ENCODE assay signal across 28 cellular contexts in genomic region chr21:42362198-42362597, GRCh38. TPM values are rescaled to one million over a fixed set of nuclear protein-coding genes. Genes with fewer than 3 reads are reported as not detected.
"Had no signal": no experiment of that assay in that cellular context is flagged by ENCODE, and none has a peak within 500 bp of the region (broad histone marks: within the 10 kb centered on the region; RNA-seq: fewer than 3 reads in every experiment).

No MANE protein-coding gene starts in this region.

- H3K27ac ChIP-seq: epithelial cell of prostate, esophagus muscularis mucosa, gastroesophageal sphincter, neutrophil, spleen, testis, transverse colon had no signal

- H3K79me2 ChIP-seq: hepatocyte had no signal

- H3K9me3 ChIP-seq: neutrophil, testis, transverse colon had no signal

- H3K9me3 Mint-ChIP-seq: dendritic cell treated with granulocyte-macrophage colony-stimulating factor and Interleukin-4, amounts not matched to agents 40 ng/mL and 50 ng/mL, for 4 days; effector memory CD8-positive, alpha-beta T cell; natural killer cell treated with Interleukin-12 subunit alpha and Interleukin-12 subunit beta and Interleukin-15 and Interleukin-18, amount 100 ng/mL, for 72 hours; stimulated activated naive B cell treated with anti-CD40 and anti-IgM and Interleukin-4, amounts not matched to agents 10 μg/mL and 1 μg/mL and 100 μg/mL, for 72 hours; stimulated activated naive CD8-positive, alpha-beta T cell treated with anti-CD3 and anti-CD28 coated beads, Interleukin-15, amount 100 ng/mL, for 72 hours had no signal

- H3K27ac Mint-ChIP-seq: dendritic cell treated with granulocyte-macrophage colony-stimulating factor and Interleukin-4, amounts not matched to agents 40 ng/mL and 50 ng/mL, for 4 days; effector memory CD8-positive, alpha-beta T cell; natural killer cell treated with Interleukin-12 subunit alpha and Interleukin-12 subunit beta and Interleukin-15 and Interleukin-18, amount 100 ng/mL, for 72 hours; stimulated activated naive B cell treated with anti-CD40 and anti-IgM and Interleukin-4, amounts not matched to agents 10 μg/mL and 1 μg/mL and 100 μg/mL, for 72 hours had no signal

- DNase-seq: effector memory CD8-positive, alpha-beta T cell; left cardiac atrium; left ventricle myocardium superior; mesenchymal stem cell; midbrain; stimulated activated CD4-positive, alpha-beta T cell treated with anti-CD3 and anti-CD28 coated beads, Interleukin-2, amount 100 ng/mL, for 24 hours; stimulated activated CD4-positive, alpha-beta T cell treated with anti-CD3 and anti-CD28 coated beads, Interleukin-4, amount 100 ng/mL, for 4 hours; stimulated activated naive B cell treated with anti-CD40 and anti-IgM and Interleukin-4, amounts not matched to agents 10 μg/mL and 1 μg/mL and 100 μg/mL, for 72 hours; stimulated activated naive CD8-positive, alpha-beta T cell treated with anti-CD3 and anti-CD28 coated beads, Interleukin-15, amount 100 ng/mL, for 72 hours; testis; transverse colon had no signal

- H2AFZ ChIP-seq: hepatocyte had no signal

- H3K4me3 ChIP-seq: esophagus muscularis mucosa, gastroesophageal sphincter, hepatocyte, lung, spleen, testis, transverse colon had no signal

- H3K27me3 ChIP-seq: hepatocyte, testis had no signal

- H3K36me3 Mint-ChIP-seq: natural killer cell treated with Interleukin-12 subunit alpha and Interleukin-12 subunit beta and Interleukin-15 and Interleukin-18, amount 100 ng/mL, for 72 hours; stimulated activated naive B cell treated with anti-CD40 and anti-IgM and Interleukin-4, amounts not matched to agents 10 μg/mL and 1 μg/mL and 100 μg/mL, for 72 hours had no signal

- H3K36me3 ChIP-seq: esophagus muscularis mucosa, gastroesophageal sphincter, neutrophil, spleen, transverse colon had no signal

- H3K4me1 ChIP-seq: esophagus muscularis mucosa, gastroesophageal sphincter, spleen, testis had no signal

- H3K4me3 Mint-ChIP-seq: dendritic cell treated with granulocyte-macrophage colony-stimulating factor and Interleukin-4, amounts not matched to agents 40 ng/mL and 50 ng/mL, for 4 days; effector memory CD8-positive, alpha-beta T cell; natural killer cell treated with Interleukin-12 subunit alpha and Interleukin-12 subunit beta and Interleukin-15 and Interleukin-18, amount 100 ng/mL, for 72 hours; stimulated activated naive B cell treated with anti-CD40 and anti-IgM and Interleukin-4, amounts not matched to agents 10 μg/mL and 1 μg/mL and 100 μg/mL, for 72 hours; stimulated activated naive CD8-positive, alpha-beta T cell treated with anti-CD3 and anti-CD28 coated beads, Interleukin-15, amount 100 ng/mL, for 72 hours had no signal

- ATAC-seq: effector memory CD8-positive, alpha-beta T cell; gastroesophageal sphincter; left cardiac atrium; left ventricle myocardium superior; natural killer cell treated with Interleukin-12 subunit alpha and Interleukin-12 subunit beta and Interleukin-15 and Interleukin-18, amount 100 ng/mL, for 72 hours; sciatic nerve; stimulated activated naive B cell treated with anti-CD40 and anti-IgM and Interleukin-4, amounts not matched to agents 10 μg/mL and 1 μg/mL and 100 μg/mL, for 72 hours; stimulated activated naive CD8-positive, alpha-beta T cell treated with anti-CD3 and anti-CD28 coated beads, Interleukin-15, amount 100 ng/mL, for 72 hours had no signal

- H3K4me2 ChIP-seq: hepatocyte had no signal

RNA-seq across cellular contexts. Expression of gene TFF1, which starts 4.1 kb away (rescaled TPM):
- total RNA-seq: esophagus muscularis mucosa; fibroblast of villous mesenchyme; gastroesophageal sphincter; kidney; left cardiac atrium; left ventricle myocardium superior; natural killer cell treated with Interleukin-12 subunit alpha and Interleukin-12 subunit beta and Interleukin-15 and Interleukin-18, amount 100 ng/mL, for 72 hours; osteoblast; pulmonary artery endothelial cell; sciatic nerve; skeletal muscle tissue; spleen; subcutaneous adipose tissue; testis; urinary bladder had no signal
- polyA plus RNA-seq: spleen, urinary bladder had no signal

RNA-seq across cellular contexts. Expression of gene TFF2, which starts 11.4 kb away (rescaled TPM):
- total RNA-seq: esophagus muscularis mucosa; fibroblast of villous mesenchyme; gastroesophageal sphincter; kidney; left cardiac atrium; left ventricle myocardium superior; lung; natural killer cell treated with Interleukin-12 subunit alpha and Interleukin-12 subunit beta and Interleukin-15 and Interleukin-18, amount 100 ng/mL, for 72 hours; osteoblast; pulmonary artery endothelial cell; sciatic nerve; skeletal muscle tissue; spleen; subcutaneous adipose tissue; testis; urinary bladder had no signal
- polyA plus RNA-seq: lung, urinary bladder had no signal

RNA-seq across cellular contexts. Expression of gene TMPRSS3, which starts 33.7 kb away (rescaled TPM):
- total RNA-seq: esophagus muscularis mucosa, fibroblast of villous mesenchyme, left ventricle myocardium superior, osteoblast, pulmonary artery endothelial cell, sciatic nerve, skeletal muscle tissue, urinary bladder had no signal
- polyA plus RNA-seq: urinary bladder had no signal

RNA-seq across cellular contexts. Expression of gene UBASH3A, which starts 41.5 kb away (rescaled TPM):
- total RNA-seq: fibroblast of villous mesenchyme, hepatocyte, left ventricle myocardium superior, osteoblast, pulmonary artery endothelial cell had no signal
- polyA plus RNA-seq: hepatocyte had no signal

RNA-seq across cellular contexts. Expression of gene TFF3, which starts 47.0 kb away (rescaled TPM):
- total RNA-seq: fibroblast of villous mesenchyme; natural killer cell treated with Interleukin-12 subunit alpha and Interleukin-12 subunit beta and Interleukin-15 and Interleukin-18, amount 100 ng/mL, for 72 hours; osteoblast; pulmonary artery endothelial cell had no signal
